In the genomic region with DNA sequence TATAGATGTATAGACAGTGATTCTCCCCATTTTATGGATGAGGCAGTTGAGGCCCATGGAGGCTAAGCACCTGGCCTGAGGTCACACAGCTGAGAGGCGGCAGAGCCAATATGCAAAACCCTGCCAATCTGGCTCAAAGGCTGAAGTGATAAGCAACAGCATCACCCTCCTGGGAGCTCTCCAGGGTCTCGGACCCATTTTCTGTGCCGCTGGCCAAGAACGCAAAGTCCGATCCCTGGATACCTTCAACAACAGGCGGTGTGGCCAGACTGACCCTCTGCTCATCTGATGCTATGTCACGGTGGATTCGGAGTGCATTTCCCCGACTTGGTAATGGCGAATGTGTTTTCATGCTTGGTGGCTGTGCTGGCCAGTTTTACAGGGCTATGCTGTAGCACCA, we compare ENCODE assay signal across 15 cellular contexts.
DNase-seq lines count a peak whose midpoint lies in the region; TF ChIP-seq lines count a peak whose summit lies in the region.
"Had no signal": no experiment of that assay in that cellular context is flagged by ENCODE, and none has a peak within 500 bp of the region (broad histone marks: within the 10 kb centered on the region; RNA-seq: fewer than 3 reads in every experiment).

No MANE protein-coding gene starts in this region.

- H3K27me3 ChIP-seq in spleen (replicated peaks in 1 of 7), result no peaks in the 10 kb centered on the region
- H3K27me3 ChIP-seq: BLaER1 had no signal

- peaks cover 5% of the 10 kb centered on the region for H3K9me3 Mint-ChIP-seq in activated naive CD4-positive, alpha-beta T cell treated with anti-CD3 and anti-CD28 coated beads for 36 hours

- no peaks in the 10 kb centered on the region for H3K27me3 Mint-ChIP-seq in activated naive CD4-positive, alpha-beta T cell treated with anti-CD3 and anti-CD28 coated beads for 36 hours (ENCODE audit: low read depth)

- CTCF ChIA-PET in activated naive CD4-positive, alpha-beta T cell treated with anti-CD3 and anti-CD28 coated beads for 36 hours (lab: Charles Lee), result no interaction called here

- no peak for TF ChIP-seq CTCF in lower leg skin (IDR thresholded peaks at IDR 0.05)
- TF ChIP-seq CTCF in spleen (IDR thresholded peaks at IDR 0.05 in 8 of 11, conservative IDR thresholded peaks at IDR 0.05 in 3 of 11), result no peak

- H3K4me1 ChIP-seq in spleen, result no peaks in the 10 kb centered on the region
- H3K4me1 ChIP-seq: BLaER1, Caco-2 had no signal

- H3K36me3 Mint-ChIP-seq in activated naive CD4-positive, alpha-beta T cell treated with anti-CD3 and anti-CD28 coated beads for 36 hours (ENCODE audit: low read depth), result no peaks in the 10 kb centered on the region

- H3K4me3 ChIP-seq in lower leg skin (ENCODE audit: low read depth, poor library complexity, severe bottlenecking), result no peak overlapping the region
- H3K4me3 ChIP-seq in spleen, result no peak overlapping the region
- H3K4me3 ChIP-seq: BLaER1 had no signal

- peaks cover 0 to 17% (median 15%) of the 10 kb centered on the region in 8 donors for H3K9me3 ChIP-seq in spleen

- no peaks in the 10 kb centered on the region for H3K4me1 Mint-ChIP-seq in activated naive CD4-positive, alpha-beta T cell treated with anti-CD3 and anti-CD28 coated beads for 36 hours (ENCODE audit: low read depth)
- H3K4me1 Mint-ChIP-seq: CD8-positive, alpha-beta memory T cell had no signal

- peak; percentile 22 for DNase-seq in activated effector memory CD4-positive, alpha-beta T cell treated with anti-CD3 and anti-CD28 coated beads, Interleukin-2, amount 50 U/mL, for 16 hours
- no peak for DNase-seq in activated effector memory CD4-positive, alpha-beta T cell treated with Interleukin-2 at 50 U/mL for 16 hours
- DNase-seq in lower leg skin (ENCODE audit: low spot score in 2 of 2), result peak; percentile 6 to 56
- peak; percentile 37 for DNase-seq in spleen
- no peak for DNase-seq in activated naive CD4-positive, alpha-beta T cell treated with anti-CD3 and anti-CD28 coated beads for 36 hours
- DNase-seq in islet precursor cell, result no peak
- DNase-seq in stimulated activated CD4-positive, alpha-beta T cell treated with anti-CD3 and anti-CD28 coated beads, Interleukin-2, amount 100 ng/mL, for 48 hours, result no peak
- DNase-seq: 8988T; AML-193; Caco-2; CD8-positive, alpha-beta memory T cell; GF-D8; HCEC 1CT; HFFc6 had no signal

- 93 to 97% methylated on average over 10 of the region's 10 CpGs for WGBS in lower leg skin, 2 donors
- WGBS in spleen, 5 donors, result 90 to 98% (median 94%) methylated on average over 8 to 10 of the region's 10 CpGs

- H3K4me3 Mint-ChIP-seq in activated naive CD4-positive, alpha-beta T cell treated with anti-CD3 and anti-CD28 coated beads for 36 hours, result no peak overlapping the region
- H3K4me3 Mint-ChIP-seq: CD8-positive, alpha-beta memory T cell; HFFc6 had no signal

- intact Hi-C loops in lower leg skin (cut with DNase I; ENCODE audit: low total_unique reads), result no loop called here
- intact Hi-C loops in spleen (cut with DNase I; ENCODE audit: low total_unique reads), result no loop called here
- intact Hi-C loops in activated naive CD4-positive, alpha-beta T cell treated with anti-CD3 and anti-CD28 coated beads for 36 hours (cut with micrococcal nuclease), result no loop called here

- H3K36me3 ChIP-seq in spleen, result no peaks in the 10 kb centered on the region
- H3K36me3 ChIP-seq: BLaER1 had no signal

- no peak overlapping the region for H3K27ac ChIP-seq in spleen
- H3K27ac ChIP-seq: BLaER1 had no signal

- no peak overlapping the region for H3K27ac Mint-ChIP-seq in activated naive CD4-positive, alpha-beta T cell treated with anti-CD3 and anti-CD28 coated beads for 36 hours
- H3K27ac Mint-ChIP-seq: HFFc6 had no signal

- TF ChIP-seq POLR2A in lower leg skin (IDR thresholded peaks at IDR 0.05) (no peak), spleen (IDR thresholded peaks at IDR 0.05) (no peak)

Comparison
In these comparisons a context has a peak if more than half of its experiments do, and no peak if none do; other contexts are left out.
1. DNase-seq: peak in activated effector memory CD4-positive, alpha-beta T cell treated with anti-CD3 and anti-CD28 coated beads, Interleukin-2, amount 50 U/mL, for 16 hours (single experiment), lower leg skin (2 of 2) and spleen (single experiment); none in activated effector memory CD4-positive, alpha-beta T cell treated with Interleukin-2 at 50 U/mL for 16 hours (single experiment), activated naive CD4-positive, alpha-beta T cell treated with anti-CD3 and anti-CD28 coated beads for 36 hours (single experiment), islet precursor cell (single experiment) and stimulated activated CD4-positive, alpha-beta T cell treated with anti-CD3 and anti-CD28 coated beads, Interleukin-2, amount 100 ng/mL, for 48 hours (0 of 2).